Comparison of ENCODE assay signal across 1 cellular context in the genomic region with DNA sequence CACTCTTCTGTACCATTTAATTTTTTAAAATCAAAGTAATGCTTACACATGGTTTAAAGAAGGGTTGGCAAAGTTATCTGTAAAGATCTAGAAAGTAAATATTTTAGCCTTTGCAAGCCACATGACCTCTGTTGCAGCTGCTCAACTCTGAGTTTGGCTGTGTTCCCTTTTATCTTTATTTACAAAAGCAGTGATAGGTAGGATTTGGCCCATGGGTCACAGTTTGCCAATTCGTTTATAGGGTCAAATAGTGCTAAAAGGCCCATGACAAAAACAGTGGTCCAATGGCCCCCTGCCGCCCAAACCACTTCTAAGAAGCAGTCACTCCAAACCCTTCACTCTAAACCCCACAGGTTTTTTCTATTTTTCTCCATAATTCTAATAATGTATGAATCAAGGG.
TF ChIP-seq lines count a peak whose summit lies in the region.

No MANE protein-coding gene starts in this region.

TF ChIP-seq in HepG2, 621 proteins besides CTCF, POLR2A, EP300 and RAD21 (continued from another document and continues in another):
- TF ChIP-seq MYNN (CRISPR knock-in tag; IDR thresholded peaks at IDR 0.05; ENCODE audit: low read depth) (no peak), KDM1A (CRISPR knock-in tag; IDR thresholded peaks at IDR 0.05) (no peak), ZNF766 (CRISPR knock-in tag; IDR thresholded peaks at IDR 0.05; ENCODE audit: borderline replicate concordance) (no peak), ZNF547 (CRISPR knock-in tag; IDR thresholded peaks at IDR 0.05) (no peak), ZNF251 (CRISPR knock-in tag; IDR thresholded peaks at IDR 0.05) (no peak), ZNF256 (CRISPR knock-in tag; conservative IDR thresholded peaks at IDR 0.05) (no peak), PBX2 (CRISPR knock-in tag; IDR thresholded peaks at IDR 0.05) (no peak), SIX1 (CRISPR knock-in tag; IDR thresholded peaks at IDR 0.05; ENCODE audit: borderline replicate concordance) (no peak), ZSCAN29 (CRISPR knock-in tag; conservative IDR thresholded peaks at IDR 0.05) (no peak), ZBTB1 (CRISPR knock-in tag; IDR thresholded peaks at IDR 0.05; ENCODE audit: borderline replicate concordance) (no peak), SNRNP70 (IDR thresholded peaks at IDR 0.05; ENCODE audit: low read depth, low read length) (no peak), ZZZ3 (CRISPR knock-in tag; IDR thresholded peaks at IDR 0.05; ENCODE audit: borderline replicate concordance) (no peak), MAF1 (CRISPR knock-in tag; IDR thresholded peaks at IDR 0.05; ENCODE audit: borderline replicate concordance) (no peak), ZSCAN21 (CRISPR knock-in tag; IDR thresholded peaks at IDR 0.05; ENCODE audit: borderline replicate concordance) (no peak), FOXC1 (CRISPR knock-in tag; IDR thresholded peaks at IDR 0.05; ENCODE audit: borderline replicate concordance) (no peak), ZNF44 (CRISPR knock-in tag; IDR thresholded peaks at IDR 0.05) (no peak), ARNT (IDR thresholded peaks at IDR 0.05) (no peak), GLI4 (CRISPR knock-in tag; IDR thresholded peaks at IDR 0.05; ENCODE audit: borderline replicate concordance) (no peak), HMG20B (CRISPR knock-in tag; conservative IDR thresholded peaks at IDR 0.05) (0 out of 2 replicates have a peak, but pooled peaks have one; percentile 29), ZBTB39 (CRISPR knock-in tag; IDR thresholded peaks at IDR 0.05) (no peak), PRDM10 (CRISPR knock-in tag; IDR thresholded peaks at IDR 0.05; ENCODE audit: low read depth) (no peak), ZNF788 (CRISPR knock-in tag; IDR thresholded peaks at IDR 0.05; ENCODE audit: borderline replicate concordance) (no peak), CENPX (CRISPR knock-in tag; IDR thresholded peaks at IDR 0.05) (no peak), SAFB2 (CRISPR knock-in tag; IDR thresholded peaks at IDR 0.05; ENCODE audit: borderline replicate concordance, low read depth) (no peak), SP5 (CRISPR knock-in tag; IDR thresholded peaks at IDR 0.05; ENCODE audit: borderline replicate concordance, low read depth) (no peak), NFRKB (IDR thresholded peaks at IDR 0.05) (no peak), ZNF496 (CRISPR knock-in tag; IDR thresholded peaks at IDR 0.05; ENCODE audit: insufficient replicate concordance) (no peak), RFXAP (CRISPR knock-in tag; IDR thresholded peaks at IDR 0.05; ENCODE audit: borderline replicate concordance) (0 out of 2 replicates have a peak, but pooled peaks have one; percentile 45), ZNF800 (CRISPR knock-in tag; IDR thresholded peaks at IDR 0.05) (0 out of 2 replicates have a peak, but pooled peaks have one; percentile 38), MXD1 (CRISPR knock-in tag; IDR thresholded peaks at IDR 0.05) (no peak), ZNF570 (CRISPR knock-in tag; IDR thresholded peaks at IDR 0.05; ENCODE audit: borderline replicate concordance) (no peak)
- TF ChIP-seq, protein P1, sequence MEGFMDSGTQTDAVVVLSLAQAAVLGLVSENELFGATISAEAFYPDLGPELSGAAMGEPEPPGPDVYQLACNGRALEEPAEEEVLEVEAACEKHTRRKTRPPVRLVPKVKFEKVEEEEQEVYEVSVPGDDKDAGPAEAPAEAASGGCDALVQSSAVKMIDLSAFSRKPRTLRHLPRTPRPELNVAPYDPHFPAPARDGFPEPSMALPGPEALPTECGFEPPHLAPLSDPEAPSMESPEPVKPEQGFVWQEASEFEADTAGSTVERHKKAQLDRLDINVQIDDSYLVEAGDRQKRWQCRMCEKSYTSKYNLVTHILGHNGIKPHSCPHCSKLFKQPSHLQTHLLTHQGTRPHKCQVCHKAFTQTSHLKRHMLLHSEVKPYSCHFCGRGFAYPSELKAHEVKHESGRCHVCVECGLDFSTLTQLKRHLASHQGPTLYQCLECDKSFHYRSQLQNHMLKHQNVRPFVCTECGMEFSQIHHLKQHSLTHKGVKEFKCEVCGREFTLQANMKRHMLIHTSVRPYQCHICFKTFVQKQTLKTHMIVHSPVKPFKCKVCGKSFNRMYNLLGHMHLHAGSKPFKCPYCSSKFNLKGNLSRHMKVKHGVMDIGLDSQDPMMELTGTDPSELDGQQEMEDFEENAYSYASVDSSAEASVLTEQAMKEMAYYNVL (CRISPR knock-in tag; IDR thresholded peaks at IDR 0.05; ENCODE audit: borderline replicate concordance): no peak
- TF ChIP-seq, protein P2, sequence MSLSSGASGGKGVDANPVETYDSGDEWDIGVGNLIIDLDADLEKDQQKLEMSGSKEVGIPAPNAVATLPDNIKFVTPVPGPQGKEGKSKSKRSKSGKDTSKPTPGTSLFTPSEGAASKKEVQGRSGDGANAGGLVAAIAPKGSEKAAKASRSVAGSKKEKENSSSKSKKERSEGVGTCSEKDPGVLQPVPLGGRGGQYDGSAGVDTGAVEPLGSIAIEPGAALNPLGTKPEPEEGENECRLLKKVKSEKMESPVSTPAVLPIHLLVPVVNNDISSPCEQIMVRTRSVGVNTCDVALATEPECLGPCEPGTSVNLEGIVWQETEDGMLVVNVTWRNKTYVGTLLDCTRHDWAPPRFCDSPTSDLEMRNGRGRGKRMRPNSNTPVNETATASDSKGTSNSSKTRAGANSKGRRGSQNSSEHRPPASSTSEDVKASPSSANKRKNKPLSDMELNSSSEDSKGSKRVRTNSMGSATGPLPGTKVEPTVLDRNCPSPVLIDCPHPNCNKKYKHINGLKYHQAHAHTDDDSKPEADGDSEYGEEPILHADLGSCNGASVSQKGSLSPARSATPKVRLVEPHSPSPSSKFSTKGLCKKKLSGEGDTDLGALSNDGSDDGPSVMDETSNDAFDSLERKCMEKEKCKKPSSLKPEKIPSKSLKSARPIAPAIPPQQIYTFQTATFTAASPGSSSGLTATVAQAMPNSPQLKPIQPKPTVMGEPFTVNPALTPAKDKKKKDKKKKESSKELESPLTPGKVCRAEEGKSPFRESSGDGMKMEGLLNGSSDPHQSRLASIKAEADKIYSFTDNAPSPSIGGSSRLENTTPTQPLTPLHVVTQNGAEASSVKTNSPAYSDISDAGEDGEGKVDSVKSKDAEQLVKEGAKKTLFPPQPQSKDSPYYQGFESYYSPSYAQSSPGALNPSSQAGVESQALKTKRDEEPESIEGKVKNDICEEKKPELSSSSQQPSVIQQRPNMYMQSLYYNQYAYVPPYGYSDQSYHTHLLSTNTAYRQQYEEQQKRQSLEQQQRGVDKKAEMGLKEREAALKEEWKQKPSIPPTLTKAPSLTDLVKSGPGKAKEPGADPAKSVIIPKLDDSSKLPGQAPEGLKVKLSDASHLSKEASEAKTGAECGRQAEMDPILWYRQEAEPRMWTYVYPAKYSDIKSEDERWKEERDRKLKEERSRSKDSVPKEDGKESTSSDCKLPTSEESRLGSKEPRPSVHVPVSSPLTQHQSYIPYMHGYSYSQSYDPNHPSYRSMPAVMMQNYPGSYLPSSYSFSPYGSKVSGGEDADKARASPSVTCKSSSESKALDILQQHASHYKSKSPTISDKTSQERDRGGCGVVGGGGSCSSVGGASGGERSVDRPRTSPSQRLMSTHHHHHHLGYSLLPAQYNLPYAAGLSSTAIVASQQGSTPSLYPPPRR (CRISPR knock-in tag; IDR thresholded peaks at IDR 0.05; ENCODE audit: borderline replicate concordance): peak; percentile 57; the same call in 1 of the 2 replicates
- TF ChIP-seq, protein P3, sequence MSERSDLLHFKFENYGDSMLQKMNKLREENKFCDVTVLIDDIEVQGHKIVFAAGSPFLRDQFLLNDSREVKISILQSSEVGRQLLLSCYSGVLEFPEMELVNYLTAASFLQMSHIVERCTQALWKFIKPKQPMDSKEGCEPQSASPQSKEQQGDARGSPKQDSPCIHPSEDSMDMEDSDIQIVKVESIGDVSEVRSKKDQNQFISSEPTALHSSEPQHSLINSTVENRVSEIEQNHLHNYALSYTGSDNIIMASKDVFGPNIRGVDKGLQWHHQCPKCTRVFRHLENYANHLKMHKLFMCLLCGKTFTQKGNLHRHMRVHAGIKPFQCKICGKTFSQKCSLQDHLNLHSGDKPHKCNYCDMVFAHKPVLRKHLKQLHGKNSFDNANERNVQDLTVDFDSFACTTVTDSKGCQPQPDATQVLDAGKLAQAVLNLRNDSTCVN (CRISPR knock-in tag; IDR thresholded peaks at IDR 0.05; ENCODE audit: borderline replicate concordance): no peak
- TF ChIP-seq, protein P4, sequence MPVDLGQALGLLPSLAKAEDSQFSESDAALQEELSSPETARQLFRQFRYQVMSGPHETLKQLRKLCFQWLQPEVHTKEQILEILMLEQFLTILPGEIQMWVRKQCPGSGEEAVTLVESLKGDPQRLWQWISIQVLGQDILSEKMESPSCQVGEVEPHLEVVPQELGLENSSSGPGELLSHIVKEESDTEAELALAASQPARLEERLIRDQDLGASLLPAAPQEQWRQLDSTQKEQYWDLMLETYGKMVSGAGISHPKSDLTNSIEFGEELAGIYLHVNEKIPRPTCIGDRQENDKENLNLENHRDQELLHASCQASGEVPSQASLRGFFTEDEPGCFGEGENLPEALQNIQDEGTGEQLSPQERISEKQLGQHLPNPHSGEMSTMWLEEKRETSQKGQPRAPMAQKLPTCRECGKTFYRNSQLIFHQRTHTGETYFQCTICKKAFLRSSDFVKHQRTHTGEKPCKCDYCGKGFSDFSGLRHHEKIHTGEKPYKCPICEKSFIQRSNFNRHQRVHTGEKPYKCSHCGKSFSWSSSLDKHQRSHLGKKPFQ (CRISPR knock-in tag; IDR thresholded peaks at IDR 0.05; ENCODE audit: insufficient replicate concordance): no peak
- TF ChIP-seq, protein P5, sequence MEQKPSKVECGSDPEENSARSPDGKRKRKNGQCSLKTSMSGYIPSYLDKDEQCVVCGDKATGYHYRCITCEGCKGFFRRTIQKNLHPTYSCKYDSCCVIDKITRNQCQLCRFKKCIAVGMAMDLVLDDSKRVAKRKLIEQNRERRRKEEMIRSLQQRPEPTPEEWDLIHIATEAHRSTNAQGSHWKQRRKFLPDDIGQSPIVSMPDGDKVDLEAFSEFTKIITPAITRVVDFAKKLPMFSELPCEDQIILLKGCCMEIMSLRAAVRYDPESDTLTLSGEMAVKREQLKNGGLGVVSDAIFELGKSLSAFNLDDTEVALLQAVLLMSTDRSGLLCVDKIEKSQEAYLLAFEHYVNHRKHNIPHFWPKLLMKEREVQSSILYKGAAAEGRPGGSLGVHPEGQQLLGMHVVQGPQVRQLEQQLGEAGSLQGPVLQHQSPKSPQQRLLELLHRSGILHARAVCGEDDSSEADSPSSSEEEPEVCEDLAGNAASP (CRISPR knock-in tag; IDR thresholded peaks at IDR 0.05; ENCODE audit: borderline replicate concordance): no peak
